18 cellular contexts compared by ENCODE assay signal in the genomic region with DNA sequence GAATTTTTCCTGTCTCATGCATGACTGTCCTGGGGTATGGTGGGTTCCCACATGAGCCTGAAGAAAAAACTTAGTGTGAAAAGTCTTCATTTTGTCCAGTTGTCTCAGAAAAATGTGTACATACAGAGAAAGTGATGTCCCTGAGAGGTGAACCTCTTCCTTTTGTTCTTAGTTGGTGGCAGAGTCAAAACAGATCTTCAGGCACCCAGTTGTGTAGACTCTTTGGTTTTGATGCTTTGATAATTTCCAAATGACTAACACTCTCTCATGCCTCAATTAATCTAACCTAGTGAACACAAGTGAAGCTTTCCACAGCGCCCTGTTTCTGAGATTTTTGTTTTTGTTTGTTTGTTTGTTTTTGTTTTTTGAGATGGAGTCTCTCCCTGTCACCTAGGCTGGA.
A peak's percentile ranks its signal among the peaks of the same experiment; 100 is the strongest.
DNase-seq lines count a peak whose midpoint lies in the region; ATAC-seq, FAIRE-seq and TF ChIP-seq lines count a peak whose summit lies in the region.
"Had no signal": no experiment of that assay in that cellular context is flagged by ENCODE, and none has a peak within 500 bp of the region (broad histone marks: within the 10 kb centered on the region; RNA-seq: fewer than 3 reads in every experiment).

No MANE protein-coding gene starts in this region.

- H3K9ac ChIP-seq in HepG2 (ENCODE audit: insufficient read depth, low read depth, low read length): no peak overlapping the region

- POLR2A ChIA-PET in HepG2 (lab: Yijun Ruan, JAX): interaction anchor here (0.6 kb wide), 1 partner anchor 65 kb away, joined by 3 read pairs; no protein-coding TSS in a partner anchor

- no peaks in the 10 kb centered on the region for H3K27me3 ChIP-seq in HepG2 (ENCODE audit: control insufficient read depth in 1 of 2, insufficient read depth in 2 of 2, low read length in 2 of 2)
- H3K27me3 ChIP-seq: BE2C, Peyer's patch had no signal

- no peak for TF ChIP-seq RAD21 in HepG2 (CRISPR knock-in tag; IDR thresholded peaks at IDR 0.05)

- no peak overlapping the region for H3K4me2 ChIP-seq in HepG2 (ENCODE audit: low read depth, low read length)

- H3K79me2 ChIP-seq in HepG2 (ENCODE audit: insufficient read depth, low read length): no peaks in the 10 kb centered on the region

- BruUV-seq in HepG2 (replicated peaks; lab: Mats Ljungman, UMichigan): no TSS peak

- CTCF ChIA-PET in HepG2 (lab: Yijun Ruan, JAX; ENCODE audit: low intra/inter-chr PET ratio, low total read pairs): no interaction called here

- TF ChIP-seq CTCF in GM10266 (IDR thresholded peaks at IDR 0.05; ENCODE audit: control insufficient read depth, insufficient read depth, low read depth, missing control alignments) (no peak), HepG2 (CRISPR knock-in tag; IDR thresholded peaks at IDR 0.05) (no peak)

- H3K27ac ChIP-seq in HepG2 (ENCODE audit: extremely low read length, insufficient read depth, low read length): no peak overlapping the region
- H3K27ac ChIP-seq: Peyer's patch, SK-N-MC had no signal

- intact Hi-C loops in HepG2 (cut with micrococcal nuclease; ENCODE audit: unreplicated experiment): no loop called here

- H3K4me1 ChIP-seq in HepG2 (ENCODE audit: insufficient read depth, low read length): peaks cover 15% of the 10 kb centered on the region
- H3K4me1 ChIP-seq: BE2C, Peyer's patch had no signal

- H2AFZ ChIP-seq in HepG2 (ENCODE audit: low read length): no peak overlapping the region

- no peak for TF ChIP-seq EP300 in HepG2 (IDR thresholded peaks at IDR 0.05; ENCODE audit: low read depth in 2 of 2, low read length in 2 of 2)
- TF ChIP-seq EP300 in HepG2 (CRISPR knock-in tag; IDR thresholded peaks at IDR 0.05; ENCODE audit: borderline replicate concordance): no peak

- TF ChIP-seq POLR2A in HepG2 (IDR thresholded peaks at IDR 0.05; ENCODE audit: insufficient read depth in 1 of 2, low read depth in 2 of 2, low read length in 2 of 2): no peak

- ATAC-seq in GM19023 (IDR thresholded peaks at IDR 0.05; ENCODE audit: unreplicated experiment) (peak; percentile 41), HG02798 (IDR thresholded peaks at IDR 0.05; ENCODE audit: poor library complexity, unreplicated experiment) (peak; percentile 39), HG03439 (IDR thresholded peaks at IDR 0.05; ENCODE audit: unreplicated experiment) (peak; percentile 63), HepG2 (no peak)

- DNase-seq in GM18507 (ENCODE audit: extremely low spot score, insufficient read length, low read depth) (no peak), OCI-M2 (lab: John Stamatoyannopoulos, UW; ENCODE audit: unreplicated experiment) (no peak), GM10266 (ENCODE audit: extremely low spot score) (no peak), HepG2 (ENCODE audit: low spot score) (no peak)
- no peak for DNase-seq in stimulated activated CD4-positive, alpha-beta T cell treated with anti-CD3 and anti-CD28 coated beads, Interleukin-12 subunit alpha, Interleukin-12 subunit beta, amount 100 ng/mL, for 4 hours
- DNase-seq: 8988T; BE2C; Calu3; CD4-positive, alpha-beta T cell; NCI-H2081 treated with DMSO at 0.1 percent for 48 hours; NCI-H524; Peyer's patch; Right ventricle myocardium superior had no signal

- in situ Hi-C loops in HepG2 (cut with HindIII; ENCODE audit: extremely low pct_ligation_motif_present, low pct_unique_long_range_greater_than_20kb): no loop called here

- no peak overlapping the region for H3K4me3 ChIP-seq in HepG2 (replicated peaks in 1 of 3; ENCODE audit: insufficient read depth in 1 of 3, low read depth in 2 of 3, low read length in 3 of 3)
- H3K4me3 ChIP-seq: Peyer's patch, SK-N-MC had no signal

- peak; percentile 56 for FAIRE-seq in GM18507 (lab: Jason Lieb, UNC)
- no peak for FAIRE-seq in HepG2 (lab: Jason Lieb, UNC)
- FAIRE-seq: H1 had no signal

- 46% methylated on average over 1 of the region's 1 CpG for WGBS in HepG2 (ENCODE audit: low lambda C conversion rate)

- no peaks in the 10 kb centered on the region for H3K36me3 ChIP-seq in HepG2 (replicated peaks in 1 of 2; ENCODE audit: control insufficient read depth in 1 of 2, insufficient read depth in 2 of 2, low read length in 2 of 2)
- H3K36me3 ChIP-seq: BE2C, Peyer's patch had no signal

- no peaks in the 10 kb centered on the region for H4K20me1 ChIP-seq in HepG2 (ENCODE audit: insufficient read depth, low read length)

- H3K9me3 ChIP-seq in HepG2 (ENCODE audit: low read length): no peaks in the 10 kb centered on the region
- H3K9me3 ChIP-seq: BE2C, Peyer's patch had no signal

TF ChIP-seq in HepG2, 621 proteins besides CTCF, POLR2A, EP300 and RAD21:
- TF ChIP-seq, protein P1, sequence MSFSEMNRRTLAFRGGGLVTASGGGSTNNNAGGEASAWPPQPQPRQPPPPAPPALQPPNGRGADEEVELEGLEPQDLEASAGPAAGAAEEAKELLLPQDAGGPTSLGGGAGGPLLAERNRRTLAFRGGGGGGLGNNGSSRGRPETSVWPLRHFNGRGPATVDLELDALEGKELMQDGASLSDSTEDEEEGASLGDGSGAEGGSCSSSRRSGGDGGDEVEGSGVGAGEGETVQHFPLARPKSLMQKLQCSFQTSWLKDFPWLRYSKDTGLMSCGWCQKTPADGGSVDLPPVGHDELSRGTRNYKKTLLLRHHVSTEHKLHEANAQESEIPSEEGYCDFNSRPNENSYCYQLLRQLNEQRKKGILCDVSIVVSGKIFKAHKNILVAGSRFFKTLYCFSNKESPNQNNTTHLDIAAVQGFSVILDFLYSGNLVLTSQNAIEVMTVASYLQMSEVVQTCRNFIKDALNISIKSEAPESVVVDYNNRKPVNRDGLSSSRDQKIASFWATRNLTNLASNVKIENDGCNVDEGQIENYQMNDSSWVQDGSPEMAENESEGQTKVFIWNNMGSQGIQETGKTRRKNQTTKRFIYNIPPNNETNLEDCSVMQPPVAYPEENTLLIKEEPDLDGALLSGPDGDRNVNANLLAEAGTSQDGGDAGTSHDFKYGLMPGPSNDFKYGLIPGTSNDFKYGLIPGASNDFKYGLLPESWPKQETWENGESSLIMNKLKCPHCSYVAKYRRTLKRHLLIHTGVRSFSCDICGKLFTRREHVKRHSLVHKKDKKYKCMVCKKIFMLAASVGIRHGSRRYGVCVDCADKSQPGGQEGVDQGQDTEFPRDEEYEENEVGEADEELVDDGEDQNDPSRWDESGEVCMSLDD (CRISPR knock-in tag; IDR thresholded peaks at IDR 0.05; ENCODE audit: borderline replicate concordance): no peak
- TF ChIP-seq ETV5 (CRISPR knock-in tag; IDR thresholded peaks at IDR 0.05; ENCODE audit: borderline replicate concordance) (no peak), THYN1 (CRISPR knock-in tag; IDR thresholded peaks at IDR 0.05; ENCODE audit: borderline replicate concordance, low read depth) (no peak), JUN (CRISPR knock-in tag; IDR thresholded peaks at IDR 0.05) (no peak), MATR3 (CRISPR knock-in tag; IDR thresholded peaks at IDR 0.05) (no peak), SYNCRIP (IDR thresholded peaks at IDR 0.05; ENCODE audit: insufficient read depth, low read depth, low read length) (no peak), ZNF432 (CRISPR knock-in tag; IDR thresholded peaks at IDR 0.05; ENCODE audit: borderline replicate concordance) (no peak), SALL2 (CRISPR knock-in tag; IDR thresholded peaks at IDR 0.05) (no peak), NFYC (CRISPR knock-in tag; IDR thresholded peaks at IDR 0.05) (no peak), ZNF780A (CRISPR knock-in tag; IDR thresholded peaks at IDR 0.05) (no peak), PAWR (CRISPR knock-in tag; IDR thresholded peaks at IDR 0.05; ENCODE audit: borderline replicate concordance) (no peak), SALL1 (CRISPR knock-in tag; IDR thresholded peaks at IDR 0.05) (no peak), NFATC3 (CRISPR knock-in tag; IDR thresholded peaks at IDR 0.05) (no peak)
